In the genomic region with DNA sequence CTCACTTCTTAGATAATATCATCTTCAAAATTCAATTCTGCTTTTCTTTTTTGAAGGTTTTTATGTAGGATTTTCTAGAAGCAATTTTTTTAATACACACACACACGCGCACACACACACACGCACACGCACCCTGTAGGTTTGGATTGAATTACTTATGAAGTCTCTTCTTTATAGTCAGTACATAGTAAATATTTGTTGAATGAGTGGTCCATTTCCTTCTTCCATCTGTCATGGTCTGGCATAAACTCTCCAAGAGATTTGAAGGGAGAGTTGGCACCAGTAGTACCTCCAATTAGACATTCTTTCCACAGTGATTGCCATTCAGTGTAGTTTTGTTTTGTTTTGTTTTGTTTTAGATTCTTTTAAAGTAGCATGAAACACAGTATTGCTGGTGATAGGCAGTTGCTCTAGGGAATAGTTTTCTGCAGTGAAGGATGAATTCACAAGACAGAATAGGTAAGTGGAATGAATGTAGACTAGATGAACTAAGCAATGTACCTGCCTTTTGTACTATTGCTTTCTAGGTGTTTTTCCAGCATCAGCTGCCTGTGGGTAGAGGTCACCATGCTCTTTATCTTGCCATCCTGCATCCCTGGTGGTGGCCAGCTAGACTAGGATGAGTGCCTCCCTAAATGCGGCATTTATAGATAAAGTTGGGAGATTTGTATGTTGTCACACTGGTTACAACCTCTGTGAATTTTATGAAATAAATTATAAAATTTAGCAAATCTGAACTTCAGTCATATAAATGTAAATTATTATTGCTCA, we compare ENCODE assay signal across 12 cellular contexts. TPM values are rescaled to one million over a fixed set of nuclear protein-coding genes. Genes with fewer than 3 reads are reported as not detected.
DNase-seq lines count a peak whose midpoint lies in the region; ATAC-seq and TF ChIP-seq lines count a peak whose summit lies in the region.
"Had no signal": no experiment of that assay in that cellular context is flagged by ENCODE, and none has a peak within 500 bp of the region (broad histone marks: within the 10 kb centered on the region; RNA-seq: fewer than 3 reads in every experiment).

No MANE protein-coding gene starts in this region.

- H2BK120ac ChIP-seq in trophoblast cell (ENCODE audit: insufficient read depth, low read length, poor library complexity), result no peak overlapping the region

- H3K9me3 ChIP-seq in right atrium auricular region, result no peaks in the 10 kb centered on the region
- H3K9me3 ChIP-seq in RWPE2 (ENCODE audit: severe bottlenecking), result no peaks in the 10 kb centered on the region
- no peaks in the 10 kb centered on the region for H3K9me3 ChIP-seq in uterus
- H3K9me3 ChIP-seq in trophoblast cell (ENCODE audit: insufficient read depth, low read depth, low read length), result no peaks in the 10 kb centered on the region
- no peaks in the 10 kb centered on the region for H3K9me3 ChIP-seq in CD8-positive, alpha-beta memory T cell (ENCODE audit: low read length)

- peak overlapping the region in 1 of 2 donors; percentile 53 for H3K27ac ChIP-seq in right atrium auricular region
- H3K27ac ChIP-seq in RWPE2 (ENCODE audit: poor library complexity, severe bottlenecking), result peak overlapping the region; percentile 44
- H3K27ac ChIP-seq in uterus, result peak overlapping the region; percentile 9 to 31
- H3K27ac ChIP-seq in trophoblast cell (ENCODE audit: low read depth, low read length), result no peak overlapping the region
- no peak overlapping the region for H3K27ac ChIP-seq in CD8-positive, alpha-beta memory T cell (ENCODE audit: low read depth, low read length)

- intact Hi-C loops in Right ventricle myocardium superior (cut with DNase I) (no loop called here), uterus (cut with DNase I; ENCODE audit: low total_unique reads) (no loop called here)

- peaks cover 10 to 18% (median 14%) of the 10 kb centered on the region in 3 donors for H3K4me1 Mint-ChIP-seq in CD8-positive, alpha-beta memory T cell
- H3K4me1 Mint-ChIP-seq: B cell had no signal

- TF ChIP-seq POLR2A in uterus (IDR thresholded peaks at IDR 0.05), result no peak

- H3K79me2 ChIP-seq in trophoblast cell (ENCODE audit: control insufficient read depth, insufficient read depth, low read length, poor library complexity), result peaks cover 2% of the 10 kb centered on the region

- CTCF ChIA-PET in CD8-positive, alpha-beta memory T cell (lab: Charles Lee), result no interaction called here

- H3K4me1 ChIP-seq in right atrium auricular region (peaks cover 0 to 69% of the 10 kb centered on the region in 2 donors), RWPE2 (ENCODE audit: insufficient read depth, poor library complexity, severe bottlenecking) (peaks cover 50% of the 10 kb centered on the region), uterus (peaks cover 0 to 5% of the 10 kb centered on the region in 2 donors), trophoblast cell (ENCODE audit: control insufficient read depth in 1 of 2, insufficient read depth in 2 of 2, low read length in 2 of 2) (peaks cover 0 to 2% of the 10 kb centered on the region in 2 experiments)
- H3K4me1 ChIP-seq in CD8-positive, alpha-beta memory T cell (ENCODE audit: insufficient read depth, low read length), result no peaks in the 10 kb centered on the region

- no peak overlapping the region for H3K9ac ChIP-seq in trophoblast cell (ENCODE audit: low read length)

- POLR2A ChIA-PET in CD8-positive, alpha-beta memory T cell (lab: Charles Lee), result no interaction called here

- WGBS in trophoblast cell (ENCODE audit: extremely low coverage, insufficient coverage, insufficient read length), result no CpG with 5 or more reads among the region's 5 CpGs

- peaks cover 2 to 17% (median 5%) of the 10 kb centered on the region in 3 donors for H3K36me3 Mint-ChIP-seq in CD8-positive, alpha-beta memory T cell

- no peak overlapping the region for H3K18ac ChIP-seq in trophoblast cell (ENCODE audit: low read length)

- no peak overlapping the region for H3K4ac ChIP-seq in trophoblast cell (ENCODE audit: low read depth, low read length)

- no peaks in the 10 kb centered on the region for H3K27me3 Mint-ChIP-seq in CD8-positive, alpha-beta memory T cell
- H3K27me3 Mint-ChIP-seq: B cell had no signal

- no peak overlapping the region for H2BK5ac ChIP-seq in trophoblast cell (ENCODE audit: low read depth, low read length, poor library complexity)

- DNase-seq in Right ventricle myocardium superior (no peak), right atrium auricular region (ENCODE audit: low spot score) (no peak), RWPE2 (ENCODE audit: low spot score) (no peak), fibroblast of the conjunctiva (ENCODE audit: low read depth) (peak; percentile 59), uterus (no peak), trophoblast cell (no peak)
- DNase-seq in CD8-positive, alpha-beta memory T cell, result no peak
- DNase-seq: aorta, NCI-H1417 treated with DMSO at 0.1 percent for 48 hours had no signal

- peaks cover 7% of the 10 kb centered on the region for H3K36me3 ChIP-seq in right atrium auricular region
- H3K36me3 ChIP-seq in RWPE2 (ENCODE audit: low read depth), result peaks cover 30% of the 10 kb centered on the region
- H3K36me3 ChIP-seq in uterus, result no peaks in the 10 kb centered on the region
- H3K36me3 ChIP-seq in trophoblast cell (ENCODE audit: control insufficient read depth in 1 of 2, insufficient read depth in 2 of 2, low read length in 2 of 2), result peaks cover 0 to 2% of the 10 kb centered on the region in 2 experiments
- H3K36me3 ChIP-seq in CD8-positive, alpha-beta memory T cell (ENCODE audit: insufficient read depth, low read length), result no peaks in the 10 kb centered on the region

- no peak overlapping the region for H3K4me2 ChIP-seq in trophoblast cell (ENCODE audit: low read length)

- no peak overlapping the region for H2AK5ac ChIP-seq in trophoblast cell (ENCODE audit: low read length)

- TF ChIP-seq CTCF in right atrium auricular region (IDR thresholded peaks at IDR 0.05), result no peak
- TF ChIP-seq CTCF in RWPE2 (IDR thresholded peaks at IDR 0.05; ENCODE audit: poor library complexity, severe bottlenecking), result no peak
- TF ChIP-seq CTCF in uterus (IDR thresholded peaks at IDR 0.05), result no peak

- peaks cover 0 to 8% (median 2%) of the 10 kb centered on the region in 5 donors for H3K9me3 Mint-ChIP-seq in CD8-positive, alpha-beta memory T cell

- no peaks in the 10 kb centered on the region for H3K27me3 ChIP-seq in right atrium auricular region
- no peaks in the 10 kb centered on the region for H3K27me3 ChIP-seq in RWPE2 (ENCODE audit: insufficient read depth, poor library complexity, severe bottlenecking)
- H3K27me3 ChIP-seq in uterus, result no peaks in the 10 kb centered on the region
- H3K27me3 ChIP-seq in trophoblast cell (ENCODE audit: insufficient read depth, low read length), result no peaks in the 10 kb centered on the region
- H3K27me3 ChIP-seq in CD8-positive, alpha-beta memory T cell (ENCODE audit: insufficient read depth, low read length, poor library complexity, severe bottlenecking), result no peaks in the 10 kb centered on the region

- H3K79me1 ChIP-seq in trophoblast cell (ENCODE audit: low read length), result no peaks in the 10 kb centered on the region

- no peak overlapping the region for H4K8ac ChIP-seq in trophoblast cell (ENCODE audit: low read depth, low read length)

- H2BK12ac ChIP-seq in trophoblast cell (ENCODE audit: low read length), result no peak overlapping the region

- H3K4me3 ChIP-seq in right atrium auricular region, result no peak overlapping the region
- no peak overlapping the region for H3K4me3 ChIP-seq in RWPE2 (ENCODE audit: severe bottlenecking)
- no peak overlapping the region for H3K4me3 ChIP-seq in uterus
- no peak overlapping the region for H3K4me3 ChIP-seq in trophoblast cell (ENCODE audit: low read depth, low read length)
- H3K4me3 ChIP-seq in CD8-positive, alpha-beta memory T cell (ENCODE audit: low read length), result no peak overlapping the region

- ATAC-seq in Right ventricle myocardium superior (ENCODE audit: poor library complexity) (peak; percentile 23), RWPE2 (ENCODE audit: low read depth) (peak; percentile 67), GM18873 (IDR thresholded peaks at IDR 0.05; ENCODE audit: low FRiP score, unreplicated experiment) (no peak)

- H4K12ac ChIP-seq in trophoblast cell (ENCODE audit: low read depth, low read length), result no peak overlapping the region

- no peak overlapping the region for H3K4me3 Mint-ChIP-seq in CD8-positive, alpha-beta memory T cell
- H3K4me3 Mint-ChIP-seq: B cell, neural crest cell had no signal

- H4K91ac ChIP-seq in trophoblast cell (ENCODE audit: low read depth, low read length), result no peak overlapping the region

- H3K27ac Mint-ChIP-seq in CD8-positive, alpha-beta memory T cell, result peak overlapping the region in 1 of 8 donors; percentile 7
- H3K27ac Mint-ChIP-seq: B cell had no signal

- H3K14ac ChIP-seq in trophoblast cell (ENCODE audit: low read length), result no peak overlapping the region

- H2AFZ ChIP-seq in trophoblast cell (ENCODE audit: insufficient read depth, low read length, poor library complexity), result no peak overlapping the region

- H3K23ac ChIP-seq in trophoblast cell (ENCODE audit: low read length), result no peak overlapping the region

RNA-seq across cellular contexts. Expression of gene PDLIM5, which starts 20.5 kb away (rescaled TPM):
- 979 TPM for total RNA-seq in Right ventricle myocardium superior
- total RNA-seq in right atrium auricular region, result 100 to 1,000 TPM; 598 to 841 TPM
- total RNA-seq in uterus, result 100 to 1,000 TPM in 3 of 4 donors, 10 to 100 TPM in 1; 90.8 to 571 (median 351) TPM
- 59.1 and 59.8 TPM in 2 replicates for polyA plus RNA-seq in trophoblast cell (2013)
- total RNA-seq in CD8-positive, alpha-beta memory T cell, result 10 to 100 TPM; 27.0 to 27.4 TPM
- polyA plus RNA-seq in CD8-positive, alpha-beta memory T cell, result 50.2 TPM

Comparison
In these comparisons a context has a peak if more than half of its experiments do, and no peak if none do; other contexts are left out.
1. H3K27ac ChIP-seq: peak in RWPE2 (single experiment) and uterus (2 of 2); none in trophoblast cell (single experiment) and CD8-positive, alpha-beta memory T cell (single experiment).